In the genomic region with DNA sequence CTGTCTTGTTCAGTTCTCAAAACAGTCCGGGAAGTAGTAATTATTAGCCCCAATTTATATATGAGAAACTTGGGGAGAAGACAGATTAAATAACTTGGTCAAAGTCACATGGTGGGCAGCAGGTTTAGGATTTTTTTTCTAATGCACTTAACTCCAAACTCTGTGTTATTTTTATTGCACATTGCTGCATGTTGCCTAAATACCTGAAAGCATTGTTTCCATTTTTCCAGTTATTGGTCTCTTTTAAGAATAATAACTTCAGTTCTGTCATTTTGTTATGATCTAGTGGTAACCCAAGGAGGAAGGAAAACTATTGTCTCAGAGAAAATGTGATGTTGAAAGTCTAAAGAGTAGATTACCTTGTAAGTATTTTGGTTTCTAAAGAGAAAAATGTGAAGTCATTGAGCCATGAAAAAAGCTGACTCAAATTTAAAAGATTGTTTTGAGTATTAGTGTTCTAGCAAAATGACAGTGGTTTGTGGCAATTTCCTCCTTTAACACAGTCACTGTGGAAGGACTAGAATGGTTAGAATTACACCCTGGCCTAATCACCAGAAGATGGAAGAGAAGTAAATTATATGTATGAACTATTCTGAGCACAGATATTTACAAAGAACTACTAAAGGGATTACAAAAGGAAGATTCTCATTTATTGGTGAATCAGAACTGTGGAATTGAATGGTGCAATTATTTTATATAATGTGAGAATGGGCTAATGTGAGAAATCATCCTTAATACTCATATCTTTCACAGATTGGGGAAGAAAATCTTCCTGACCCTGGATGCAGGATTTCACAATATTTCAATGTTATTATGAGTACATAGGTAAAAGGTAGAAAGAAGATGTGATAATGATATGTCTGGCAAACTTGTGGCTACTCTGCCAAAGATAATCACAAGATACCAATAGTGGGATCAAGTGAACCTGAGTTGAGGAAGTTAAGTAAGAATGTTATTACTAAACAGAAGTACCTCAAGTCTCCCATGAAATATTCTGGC, we compare ENCODE assay signal across 8 cellular contexts.
DNase-seq lines count a peak whose midpoint lies in the region; ATAC-seq, FAIRE-seq and TF ChIP-seq lines count a peak whose summit lies in the region.

No MANE protein-coding gene starts in this region.

- peak; percentile 75 for FAIRE-seq in GM18507 (lab: Jason Lieb, UNC)

- H2AFZ ChIP-seq in MM.1S (ENCODE audit: low read length) = no peak overlapping the region

- H4K20me1 ChIP-seq in MM.1S (ENCODE audit: insufficient read depth, low read length) = no peaks in the 10 kb centered on the region

- no peaks in the 10 kb centered on the region for H3K27me3 ChIP-seq in MM.1S (replicated peaks; ENCODE audit: insufficient read depth, low read length)

- H3K9ac ChIP-seq in MM.1S (ENCODE audit: low read length) = no peak overlapping the region

- H3K79me2 ChIP-seq in MM.1S (ENCODE audit: low read length) = no peaks in the 10 kb centered on the region

- H3K4me2 ChIP-seq in MM.1S (ENCODE audit: low read depth, low read length) = no peak overlapping the region

- H3K4me3 ChIP-seq in MM.1S (ENCODE audit: low read length) = no peak overlapping the region

- no peak for TF ChIP-seq CTCF in MM.1S (IDR thresholded peaks at IDR 0.05; ENCODE audit: low read length)

- no peaks in the 10 kb centered on the region for H3F3A ChIP-seq in MM.1S (ENCODE audit: insufficient read depth, low read length)

- no peaks in the 10 kb centered on the region for H3K36me3 ChIP-seq in MM.1S (replicated peaks; ENCODE audit: insufficient read depth, low read length)

- peaks cover 8% of the 10 kb centered on the region; the same call in 1 of the 2 replicates for H3K4me1 ChIP-seq in MM.1S (ENCODE audit: low read length)

- H3K27ac ChIP-seq in MM.1S (ENCODE audit: low read length) = no peak overlapping the region

- DNase-seq in GM18507 (ENCODE audit: extremely low spot score, insufficient read length, low read depth) (peak; percentile 17), MM.1S (peak; percentile 34), glomerular visceral epithelial cell (ENCODE audit: extremely low spot score) (peak; percentile 56), HUDEP-2 (lab: John Stamatoyannopoulos, UW; ENCODE audit: unreplicated experiment in 76 of 76) (no peak), OCI-M2 (lab: John Stamatoyannopoulos, UW; ENCODE audit: unreplicated experiment) (no peak), nucleus accumbens (lab: John Stamatoyannopoulos, UW) (no peak), amniotic stem cell (lab: John Stamatoyannopoulos, UW) (no peak)

- H3K9me3 ChIP-seq in MM.1S (replicated peaks; ENCODE audit: insufficient read depth, low read length) = no peaks in the 10 kb centered on the region

- no peaks in the 10 kb centered on the region for H3K9me2 ChIP-seq in MM.1S (replicated peaks; ENCODE audit: insufficient read depth, low read length)

- ATAC-seq in HG02588 (IDR thresholded peaks at IDR 0.05; ENCODE audit: unreplicated experiment) = peak; percentile 84

Comparison
In these comparisons a context has a peak if more than half of its experiments do, and no peak if none do; other contexts are left out.
1. DNase-seq: peak in GM18507 (single experiment), MM.1S (single experiment) and glomerular visceral epithelial cell (single experiment); none in HUDEP-2 (0 of 76), OCI-M2 (single experiment), nucleus accumbens (0 of 56) and amniotic stem cell (single experiment).